Comparison of ENCODE assay signal across 9 cellular contexts in the genomic region with DNA sequence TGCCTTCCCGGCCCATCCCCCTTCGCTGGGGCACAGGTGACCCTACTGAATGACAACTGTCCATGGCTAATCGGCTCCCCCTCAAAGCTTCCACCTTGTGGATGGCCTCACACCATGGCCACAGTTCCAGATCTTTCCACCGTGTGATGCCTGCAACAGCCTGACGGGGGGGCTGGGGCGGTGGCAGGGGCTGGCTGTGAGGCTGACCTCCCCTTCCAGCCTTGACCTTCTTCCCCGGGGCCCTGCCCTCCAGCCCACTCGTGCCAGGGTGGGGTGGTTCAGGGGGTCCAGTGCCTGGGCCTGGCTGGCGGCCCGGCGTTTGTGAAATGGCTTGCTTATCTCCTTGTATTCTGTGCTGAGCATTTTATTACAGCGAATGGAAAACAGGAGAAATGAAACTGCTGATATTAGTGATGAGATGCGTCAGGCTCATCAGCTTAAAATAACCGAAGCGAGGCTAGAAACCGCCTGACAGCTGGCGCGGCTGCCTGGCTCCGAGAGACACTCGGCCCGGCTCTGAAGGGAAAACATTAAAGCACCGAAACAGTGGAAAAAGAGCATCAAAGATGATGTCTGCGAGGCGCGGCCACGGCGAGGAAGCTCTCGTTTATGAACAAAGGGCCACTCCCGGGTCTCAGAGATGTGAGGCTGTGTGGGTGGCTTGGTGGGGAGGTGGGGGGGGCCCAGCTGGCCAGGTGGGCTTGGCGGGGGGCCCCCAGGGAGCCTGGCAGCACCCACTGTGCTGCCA. TPM values are rescaled to one million over a fixed set of nuclear protein-coding genes. Genes with fewer than 3 reads are reported as not detected.
DNase-seq lines count a peak whose midpoint lies in the region; ATAC-seq and TF ChIP-seq lines count a peak whose summit lies in the region.
"Had no signal": no experiment of that assay in that cellular context is flagged by ENCODE, and none has a peak within 500 bp of the region (broad histone marks: within the 10 kb centered on the region; RNA-seq: fewer than 3 reads in every experiment).

No MANE protein-coding gene starts in this region.

- no peaks in the 10 kb centered on the region for H3K36me3 ChIP-seq in ovary
- no peaks in the 10 kb centered on the region for H3K36me3 ChIP-seq in uterus

- no peaks in the 10 kb centered on the region for H3K27me3 ChIP-seq in ovary
- H3K27me3 ChIP-seq in uterus: no peaks in the 10 kb centered on the region

- intact Hi-C loops in ovary (cut with DNase I): no loop called here
- intact Hi-C loops in uterus (cut with DNase I; ENCODE audit: low total_unique reads): no loop called here

- ATAC-seq in HG02938 (IDR thresholded peaks at IDR 0.05; ENCODE audit: unreplicated experiment): peak; percentile 37

- in situ Hi-C loops in GM13976 (cut with MboI; ENCODE audit: low sequenced_read_pairs, unreplicated experiment): no loop called here

- no peak overlapping the region for H3K4me3 ChIP-seq in epithelial cell of esophagus (ENCODE audit: low read length)
- H3K4me3 ChIP-seq in ovary: peak overlapping the region; percentile 16
- H3K4me3 ChIP-seq in uterus: peak overlapping the region; percentile 6 to 31

- H3K4me1 ChIP-seq in ovary (ENCODE audit: insufficient read depth) (peaks cover 20% of the 10 kb centered on the region), uterus (peaks cover 0 to 14% of the 10 kb centered on the region in 2 donors)

- H3K9me3 ChIP-seq in ovary (no peaks in the 10 kb centered on the region), uterus (no peaks in the 10 kb centered on the region)

- 5 to 11% (median 6%) methylated on average over 30 of the region's 30 CpGs for WGBS in ovary, 3 donors

- H3K27ac ChIP-seq in ovary: peak overlapping the region; percentile 90 to 97
- peak overlapping the region; percentile 95 to 96 for H3K27ac ChIP-seq in uterus
- H3K27ac ChIP-seq: VCaP had no signal

- TF ChIP-seq POLR2A in ovary (IDR thresholded peaks at IDR 0.05) (peak; percentile 26), uterus (IDR thresholded peaks at IDR 0.05) (peak in 1 of 2 donors; percentile 37)

- TF ChIP-seq EP300 in ovary (IDR thresholded peaks at IDR 0.05): no peak

- DNase-seq in GM13976 (ENCODE audit: low spot score) (peak; percentile 90), epithelial cell of esophagus (ENCODE audit: low read depth) (no peak), ovary (peak; percentile 84 to 90 (median 86)), uterus (peak; percentile 75 to 76), NCI-H226 (no peak), GF-D8 (lab: John Stamatoyannopoulos, UW) (no peak)
- peak; percentile 74 to 81 for DNase-seq in activated CD4-positive, alpha-beta T cell treated with anti-CD3 and anti-CD28 coated beads, Interleukin-2, amount 50 U/mL, for 48 hours

- TF ChIP-seq CTCF in GM13976 (IDR thresholded peaks at IDR 0.05; ENCODE audit: borderline replicate concordance, control extremely low read depth, extremely low read depth, insufficient read depth, missing control alignments) (no peak), epithelial cell of esophagus (IDR thresholded peaks at IDR 0.05; ENCODE audit: insufficient read depth, low read depth, low read length, missing control alignments) (peak; percentile 18), ovary (IDR thresholded peaks at IDR 0.05) (peak in 2 of 3 donors; percentile 45 to 51), uterus (IDR thresholded peaks at IDR 0.05) (peak in 2 of 4 experiments; percentile 38)

RNA-seq across cellular contexts. Expression of gene PDCD1, which starts 0.9 kb away (rescaled TPM):
- under 1 TPM in 6 of 7 donors, not detected in 1; 0.13 to 0.57 (median 0.29) TPM for total RNA-seq in ovary
- polyA plus RNA-seq in ovary: under 1 TPM in 1 of 2 donors, not detected in 1; 0.17 TPM
- total RNA-seq in uterus: under 1 TPM in 1 of 4 donors, not detected in 3; 0.21 TPM

RNA-seq across cellular contexts. Expression of gene RTP5, which starts 9.9 kb away (rescaled TPM):
- total RNA-seq in ovary (under 1 TPM in 1 of 7 donors, not detected in 6; 0.10 TPM), uterus (under 1 TPM in 1 of 4 donors, not detected in 3; 0.15 TPM)
- not detected for polyA plus RNA-seq in ovary

RNA-seq across cellular contexts. Expression of gene NEU4, which starts 50.6 kb away (rescaled TPM):
- total RNA-seq in ovary (1 to 10 TPM in 3 of 7 donors, under 1 TPM in 3, not detected in 1; 0.68 to 7.2 (median 0.96) TPM), uterus (under 1 TPM in 2 of 4 donors, not detected in 2; 0.21 to 0.29 TPM)
- polyA plus RNA-seq in ovary: under 1 TPM in 1 of 2 donors, not detected in 1; 0.23 TPM

Comparison
In these comparisons a context has a peak if more than half of its experiments do, and no peak if none do; other contexts are left out.
1. DNase-seq: peak in GM13976 (single experiment), activated CD4-positive, alpha-beta T cell treated with anti-CD3 and anti-CD28 coated beads, Interleukin-2, amount 50 U/mL, for 48 hours (2 of 2), ovary (5 of 5) and uterus (2 of 2); none in epithelial cell of esophagus (single experiment), NCI-H226 (single experiment) and GF-D8 (single experiment).